In genomic region chr2:73925853-73926492, GRCh38 we compare ENCODE assay signal across 8 cellular contexts. TPM values are rescaled to one million over a fixed set of nuclear protein-coding genes. Genes with fewer than 3 reads are reported as not detected.
DNase-seq lines count a peak whose midpoint lies in the region; ATAC-seq and TF ChIP-seq lines count a peak whose summit lies in the region.

No MANE protein-coding gene starts in this region.

- H3K4me3 ChIP-seq in GM08714 (ENCODE audit: low read length) (peak overlapping the region; percentile 6; the same call in 1 of the 2 replicates), epithelial cell of esophagus (ENCODE audit: low read length) (peak overlapping the region; percentile 80), trophoblast cell (ENCODE audit: low read depth, low read length) (no peak overlapping the region)

- no peak overlapping the region for H2BK120ac ChIP-seq in trophoblast cell (ENCODE audit: insufficient read depth, low read length, poor library complexity)

- H2AK5ac ChIP-seq in trophoblast cell (ENCODE audit: low read length), result no peak overlapping the region

- H3K4ac ChIP-seq in trophoblast cell (ENCODE audit: low read depth, low read length), result no peak overlapping the region

- peak overlapping the region; percentile 18 for H2BK12ac ChIP-seq in trophoblast cell (ENCODE audit: low read length)

- H3K27me3 ChIP-seq in trophoblast cell (ENCODE audit: insufficient read depth, low read length), result no peaks in the 10 kb centered on the region

- peak overlapping the region; percentile 89 for H4K12ac ChIP-seq in trophoblast cell (ENCODE audit: low read depth, low read length)

- H2AFZ ChIP-seq in trophoblast cell (ENCODE audit: insufficient read depth, low read length, poor library complexity), result peak overlapping the region; percentile 59

- DNase-seq in NCI-H748 treated with DMSO at 0.1 percent for 48 hours (lab: John Stamatoyannopoulos, UW), result peak; percentile 54
- peak; percentile 96 for DNase-seq in epithelial cell of esophagus (ENCODE audit: low read depth)
- peak; percentile 29 to 66 for DNase-seq in trophoblast cell
- no peak for DNase-seq in AG20443 (ENCODE audit: low spot score)

- no peak overlapping the region for H3K4me2 ChIP-seq in trophoblast cell (ENCODE audit: low read length)

- TF ChIP-seq CTCF in epithelial cell of esophagus (IDR thresholded peaks at IDR 0.05; ENCODE audit: insufficient read depth, low read depth, low read length, missing control alignments), result peak; percentile 7

- H3K9ac ChIP-seq in trophoblast cell (ENCODE audit: low read length), result no peak overlapping the region

- no peak overlapping the region for H2BK5ac ChIP-seq in trophoblast cell (ENCODE audit: low read depth, low read length, poor library complexity)

- WGBS in trophoblast cell (ENCODE audit: extremely low coverage, insufficient coverage, insufficient read length), result no CpG with 5 or more reads among the region's 13 CpGs

- H3K23ac ChIP-seq in trophoblast cell (ENCODE audit: low read length), result no peak overlapping the region

- H3K79me2 ChIP-seq in trophoblast cell (ENCODE audit: control insufficient read depth, insufficient read depth, low read length, poor library complexity), result peaks cover 4% of the 10 kb centered on the region

- no peaks in the 10 kb centered on the region for H3K9me3 ChIP-seq in trophoblast cell (ENCODE audit: insufficient read depth, low read depth, low read length)

- H3K79me1 ChIP-seq in trophoblast cell (ENCODE audit: low read length), result peaks cover 4% of the 10 kb centered on the region

- H3K4me1 ChIP-seq in trophoblast cell (ENCODE audit: control insufficient read depth in 1 of 2, insufficient read depth in 2 of 2, low read length in 2 of 2), result peaks cover 4 to 6% of the 10 kb centered on the region in 2 experiments

- no peaks in the 10 kb centered on the region for H3K36me3 ChIP-seq in trophoblast cell (ENCODE audit: control insufficient read depth in 1 of 2, insufficient read depth in 2 of 2, low read length in 2 of 2)

- H4K8ac ChIP-seq in trophoblast cell (ENCODE audit: low read depth, low read length), result peak overlapping the region; percentile 97

- no peak overlapping the region for H3K18ac ChIP-seq in trophoblast cell (ENCODE audit: low read length)

- ATAC-seq in HG02970 (IDR thresholded peaks at IDR 0.05; ENCODE audit: low FRiP score, unreplicated experiment) (no peak), HG03139 (IDR thresholded peaks at IDR 0.05; ENCODE audit: unreplicated experiment) (no peak), GM19395 (IDR thresholded peaks at IDR 0.05; ENCODE audit: unreplicated experiment) (no peak)

- H3K14ac ChIP-seq in trophoblast cell (ENCODE audit: low read length), result no peak overlapping the region

- H4K91ac ChIP-seq in trophoblast cell (ENCODE audit: low read depth, low read length), result peak overlapping the region; percentile 61

- no peak overlapping the region for H3K27ac ChIP-seq in trophoblast cell (ENCODE audit: low read depth, low read length)

RNA-seq across cellular contexts. Expression of gene DGUOK, which starts 0.7 kb away (rescaled TPM):
- polyA plus RNA-seq in trophoblast cell (2013), result 94.1 and 96.1 TPM in 2 replicates

RNA-seq across cellular contexts. Expression of gene ACTG2, which starts 33.2 kb away (rescaled TPM):
- polyA plus RNA-seq in trophoblast cell (2013), result 5.7 and 5.8 TPM in 2 replicates

RNA-seq across cellular contexts. Expression of gene TET3, which starts 58.7 kb away (rescaled TPM):
- 11.2 and 11.7 TPM in 2 replicates for polyA plus RNA-seq in trophoblast cell (2013)
